Comparison of ENCODE assay signal across 24 cellular contexts in the genomic region with DNA sequence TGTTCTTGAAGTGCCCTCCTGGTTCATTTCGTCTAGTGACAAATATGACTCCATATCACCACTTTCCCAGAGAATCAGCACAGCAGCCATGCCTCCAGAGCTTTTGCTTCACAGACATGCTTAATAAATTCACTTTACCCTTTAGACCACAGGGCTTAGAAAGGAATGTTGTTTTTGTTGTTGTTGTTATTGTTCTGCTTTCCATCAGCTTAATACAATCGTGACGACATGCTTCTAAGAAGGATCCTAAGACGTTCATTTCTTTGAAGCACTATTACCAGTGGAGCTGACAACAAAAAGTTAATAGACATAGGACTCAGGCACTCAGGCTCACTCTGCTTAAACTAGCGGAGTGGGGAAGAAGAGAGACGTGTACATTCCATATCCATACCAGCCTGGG.
A peak's percentile ranks its signal among the peaks of the same experiment; 100 is the strongest.
DNase-seq lines count a peak whose midpoint lies in the region; ATAC-seq, FAIRE-seq and TF ChIP-seq lines count a peak whose summit lies in the region.
"Had no signal": no experiment of that assay in that cellular context is flagged by ENCODE, and none has a peak within 500 bp of the region (broad histone marks: within the 10 kb centered on the region; RNA-seq: fewer than 3 reads in every experiment).

No MANE protein-coding gene starts in this region.

- no peak for DNase-seq in HepG2 (ENCODE audit: low spot score)
- DNase-seq in right lobe of liver = no peak
- peak; percentile 58 for DNase-seq in fibroblast of villous mesenchyme (ENCODE audit: low read depth)
- no peak for DNase-seq in A673 (ENCODE audit: low spot score)
- DNase-seq in effector CD8-positive, alpha-beta T cell (lab: John Stamatoyannopoulos, UW) = no peak
- DNase-seq: ACHN; BE2C; C1 segment of cervical spinal cord; CD4-positive, alpha-beta memory T cell; CD4-positive, CD25-positive, alpha-beta regulatory T cell; CD8-positive, alpha-beta memory T cell; COR-L47; DMS 273 treated with DMSO at 0.1 percent for 48 hours; DMS153; DMS53; DMS79; DND-41; EL; GDM1 had no signal

- H3K27ac ChIP-seq in HepG2 (ENCODE audit: extremely low read length, insufficient read depth, low read length) = no peak overlapping the region
- no peak overlapping the region for H3K27ac ChIP-seq in right lobe of liver
- H3K27ac ChIP-seq in A673 (ENCODE audit: low read depth, low read length, poor library complexity, severe bottlenecking) = no peak overlapping the region
- H3K27ac ChIP-seq: 22Rv1, A549, BLaER1 had no signal

- no peak overlapping the region for H2AFZ ChIP-seq in HepG2 (ENCODE audit: low read length)

- ATAC-seq in HepG2 (no peak), right lobe of liver (no peak)
- ATAC-seq: A549, GM12878 had no signal

- H3K9me3 ChIP-seq in HepG2 (ENCODE audit: low read length) = no peaks in the 10 kb centered on the region
- no peaks in the 10 kb centered on the region for H3K9me3 ChIP-seq in right lobe of liver
- no peaks in the 10 kb centered on the region for H3K9me3 ChIP-seq in A673 (ENCODE audit: low read depth, low read length, poor library complexity, severe bottlenecking)
- H3K9me3 ChIP-seq: A549, BE2C, BLaER1 had no signal

- TF ChIP-seq CTCF in HepG2 (CRISPR knock-in tag; IDR thresholded peaks at IDR 0.05) (no peak), right lobe of liver (IDR thresholded peaks at IDR 0.05) (no peak), fibroblast of villous mesenchyme (IDR thresholded peaks at IDR 0.05; ENCODE audit: insufficient read depth, low read depth, low read length) (no peak), A673 (conservative IDR thresholded peaks at IDR 0.05; ENCODE audit: low read depth, low read length) (no peak)

- no TSS peak for BruUV-seq in HepG2 (replicated peaks; lab: Mats Ljungman, UMichigan)
- no TSS peak for BruUV-seq in A673 (replicated peaks; lab: Mats Ljungman, UMichigan)

- POLR2A ChIA-PET in HepG2 (lab: Yijun Ruan, JAX) (no interaction called here), A673 (lab: Charles Lee; ENCODE audit: low non-redundant PET) (no interaction called here)

- WGBS in HepG2 (ENCODE audit: low lambda C conversion rate) = 2% methylated on average over 6 of the region's 6 CpGs
- 86% methylated on average over 6 of the region's 6 CpGs for WGBS in right lobe of liver (ENCODE audit: insufficient coverage, low coverage, low lambda C conversion rate, missing lambda C conversion rate)

- in situ Hi-C loops in HepG2 (cut with HindIII; ENCODE audit: extremely low pct_ligation_motif_present, low pct_unique_long_range_greater_than_20kb) = no loop called here

- no peak for FAIRE-seq in HepG2 (lab: Jason Lieb, UNC)
- FAIRE-seq: A549, GM12878, GM19239 had no signal

- peaks cover 0 to 2% of the 10 kb centered on the region in 2 experiments; a peak in 2 of 5 replicates for H3K27me3 ChIP-seq in HepG2 (ENCODE audit: control insufficient read depth in 1 of 2, insufficient read depth in 2 of 2, low read length in 2 of 2)
- H3K27me3 ChIP-seq in right lobe of liver = no peaks in the 10 kb centered on the region
- H3K27me3 ChIP-seq in A673 (replicated peaks; ENCODE audit: insufficient read depth, low read depth, low read length, poor library complexity) = peaks cover 7% of the 10 kb centered on the region
- H3K27me3 ChIP-seq: BE2C, BLaER1 had no signal

- TF ChIP-seq POLR2A in HepG2 (IDR thresholded peaks at IDR 0.05; ENCODE audit: insufficient read depth in 1 of 2, low read depth in 2 of 2, low read length in 2 of 2) = no peak
- no peak for TF ChIP-seq POLR2A in right lobe of liver (IDR thresholded peaks at IDR 0.05)

- no peaks in the 10 kb centered on the region for H3K79me2 ChIP-seq in HepG2 (ENCODE audit: insufficient read depth, low read length)

- CTCF ChIA-PET in HepG2 (lab: Yijun Ruan, JAX; ENCODE audit: low intra/inter-chr PET ratio, low total read pairs) (no interaction called here), A673 (lab: Charles Lee) (no interaction called here)

- intact Hi-C loops in HepG2 (cut with micrococcal nuclease; ENCODE audit: unreplicated experiment) = no loop called here
- intact Hi-C loops in right lobe of liver (cut with DNase I) = no loop called here
- intact Hi-C loops in A673 (cut with micrococcal nuclease; ENCODE audit: unreplicated experiment) = no loop called here

- H3K4me1 ChIP-seq in HepG2 (ENCODE audit: insufficient read depth, low read length) (no peaks in the 10 kb centered on the region), right lobe of liver (no peaks in the 10 kb centered on the region), A673 (ENCODE audit: insufficient read depth, low read length, poor library complexity, severe bottlenecking) (no peaks in the 10 kb centered on the region)

- H3K4me3 ChIP-seq in HepG2 (replicated peaks in 1 of 3; ENCODE audit: insufficient read depth in 1 of 3, low read depth in 2 of 3, low read length in 3 of 3) = no peak overlapping the region
- H3K4me3 ChIP-seq in right lobe of liver = no peak overlapping the region
- no peak overlapping the region for H3K4me3 ChIP-seq in fibroblast of villous mesenchyme (ENCODE audit: low read depth, low read length)
- no peak overlapping the region for H3K4me3 ChIP-seq in A673 (ENCODE audit: low read depth, low read length, poor library complexity, severe bottlenecking)
- H3K4me3 ChIP-seq: A549, BLaER1, GM12878 had no signal

- no peak for TF ChIP-seq RAD21 in HepG2 (CRISPR knock-in tag; IDR thresholded peaks at IDR 0.05)

- H3K9ac ChIP-seq in HepG2 (ENCODE audit: insufficient read depth, low read depth, low read length) = no peak overlapping the region
- H3K9ac ChIP-seq: BLaER1 had no signal

- H4K20me1 ChIP-seq in HepG2 (ENCODE audit: insufficient read depth, low read length) = no peaks in the 10 kb centered on the region
- H4K20me1 ChIP-seq: BLaER1 had no signal

- H3K4me2 ChIP-seq in HepG2 (ENCODE audit: low read depth, low read length) = no peak overlapping the region
- H3K4me2 ChIP-seq: A549, BLaER1 had no signal

- TF ChIP-seq EP300 in HepG2 (IDR thresholded peaks at IDR 0.05; ENCODE audit: low read depth in 2 of 2, low read length in 2 of 2) (no peak), HepG2 (CRISPR knock-in tag; IDR thresholded peaks at IDR 0.05; ENCODE audit: borderline replicate concordance) (no peak)

- H3K36me3 ChIP-seq in HepG2 (replicated peaks in 1 of 2; ENCODE audit: control insufficient read depth in 1 of 2, insufficient read depth in 2 of 2, low read length in 2 of 2) (no peaks in the 10 kb centered on the region), right lobe of liver (no peaks in the 10 kb centered on the region), A673 (ENCODE audit: insufficient read depth, low read length, poor library complexity, severe bottlenecking) (no peaks in the 10 kb centered on the region)
- H3K36me3 ChIP-seq: BE2C, BLaER1 had no signal

TF ChIP-seq in HepG2, 621 proteins besides CTCF, POLR2A, EP300 and RAD21:
- TF ChIP-seq AHR (CRISPR knock-in tag; IDR thresholded peaks at IDR 0.05) (no peak), ZNF230 (CRISPR knock-in tag; IDR thresholded peaks at IDR 0.05) (no peak), ZNF720 (CRISPR knock-in tag; IDR thresholded peaks at IDR 0.05) (no peak), NAIF1 (CRISPR knock-in tag; IDR thresholded peaks at IDR 0.05; ENCODE audit: borderline replicate concordance) (no peak), NFKB2 (CRISPR knock-in tag; IDR thresholded peaks at IDR 0.05; ENCODE audit: borderline replicate concordance) (no peak), NFIC (IDR thresholded peaks at IDR 0.05; ENCODE audit: low read length) (no peak), CREB1 (IDR thresholded peaks at IDR 0.05) (peak; percentile 51; the same call in 1 of the 2 replicates), CREB1 (CRISPR knock-in tag; IDR thresholded peaks at IDR 0.05) (no peak), ZNF660 (CRISPR knock-in tag; IDR thresholded peaks at IDR 0.05; ENCODE audit: borderline replicate concordance, low read depth) (no peak)
